31 cellular contexts compared by ENCODE assay signal in genomic region chr3:161064413-161064812, GRCh38.
"Had no signal": no experiment of that assay in that cellular context is flagged by ENCODE, and none has a peak within 500 bp of the region (broad histone marks: within the 10 kb centered on the region; RNA-seq: fewer than 3 reads in every experiment).

No MANE protein-coding gene starts in this region.

- H3K4me3 ChIP-seq: esophagus muscularis mucosa, gastrocnemius medialis, heart right ventricle had no signal

- H3K9me3 ChIP-seq: esophagus muscularis mucosa, gastrocnemius medialis, heart right ventricle had no signal

- H3K36me3 ChIP-seq: brain microvascular endothelial cell had no signal

- ATAC-seq: activated naive CD4-positive, alpha-beta T cell treated with anti-CD3 and anti-CD28 coated beads, Interleukin-2, amount 50 U/mL, for 72 hours; activated T-cell treated with anti-CD3 and anti-CD28 coated beads, Interleukin-2, amount 50 U/mL, for 72 hours; foreskin keratinocyte; gastrocnemius medialis; heart right ventricle; T-helper 17 cell had no signal

- FAIRE-seq: astrocyte, colon, endometrium, endothelial cell of umbilical vein had no signal

- H3K27me3 ChIP-seq: brain microvascular endothelial cell, esophagus muscularis mucosa, foreskin keratinocyte, gastrocnemius medialis, heart right ventricle had no signal

- H3K4me1 ChIP-seq: foreskin keratinocyte, gastrocnemius medialis had no signal

- H3K27ac ChIP-seq: brain microvascular endothelial cell, epithelial cell of prostate, esophagus muscularis mucosa, foreskin keratinocyte, gastrocnemius medialis, heart right ventricle had no signal

- DNase-seq: activated CD4-positive, alpha-beta memory T cell treated with anti-CD3 and anti-CD28 coated beads, Interleukin-2, amount 10 ng/mL, durations not matched to agents 7 days and 5 days; activated CD4-positive, alpha-beta T cell treated with anti-CD3 and anti-CD28 coated beads for 1 hour; activated CD4-positive, alpha-beta T cell treated with anti-CD3 and anti-CD28 coated beads for 4 hours; activated CD4-positive, alpha-beta T cell treated with anti-CD3 and anti-CD28 coated beads, Interleukin-2, amount 10 ng/mL, durations not matched to agents 7 days and 5 days; activated CD4-positive, alpha-beta T cell treated with anti-CD3 and anti-CD28 coated beads, Interleukin-2, amount 50 U/mL, for 4 hours; activated CD8-positive, alpha-beta memory T cell treated with anti-CD3 and anti-CD28 coated beads, Interleukin-2, amount 50 U/mL, for 48 hours; activated gamma-delta T cell; activated naive CD4-positive, alpha-beta T cell; activated naive CD4-positive, alpha-beta T cell treated with anti-CD3 and anti-CD28 coated beads, Interleukin-2, amount 10 ng/mL, durations not matched to agents 7 days and 5 days; activated naive CD8-positive, alpha-beta T cell treated with anti-CD3 and anti-CD28 coated beads, Interleukin-2, amount 10 ng/mL, durations not matched to agents 7 days and 5 days; activated T-cell treated with anti-CD3 and anti-CD28 coated beads for 4 hours; activated T-cell treated with anti-CD3 and anti-CD28 coated beads, Interleukin-2, amount 50 U/mL, for 24 hours; activated T-cell treated with anti-CD3 and anti-CD28 coated beads, Interleukin-2, amount 50 U/mL, for 72 hours; anterior cingulate cortex; brain microvascular endothelial cell; caudate nucleus; cortex of kidney; effector CD8-positive, alpha-beta T cell; foreskin keratinocyte; gastrocnemius medialis; heart right ventricle; T-helper 1 cell; T-helper 17 cell; T1000 had no signal
